Comparison of ENCODE assay signal across 1 cellular context in genomic region chr14:95889236-95889979, GRCh38.
TF ChIP-seq lines count a peak whose summit lies in the region.

No MANE protein-coding gene starts in this region.

TF ChIP-seq in GM12878, 131 proteins besides CTCF, POLR2A, EP300 and RAD21:
- TF ChIP-seq ZNF592 (IDR thresholded peaks at IDR 0.05) (no peak), ZNF622 (IDR thresholded peaks at IDR 0.05) (no peak), NRF1 (conservative IDR thresholded peaks at IDR 0.05; ENCODE audit: low read depth, low read length) (no peak), SREBF2 (IDR thresholded peaks at IDR 0.05; ENCODE audit: low read length) (no peak), IKZF1 (conservative IDR thresholded peaks at IDR 0.05) (no peak), ZNF687 (IDR thresholded peaks at IDR 0.05) (no peak), CBFB (IDR thresholded peaks at IDR 0.05; ENCODE audit: low read depth) (no peak), CHD4 (IDR thresholded peaks at IDR 0.05) (no peak), NR2C2 (IDR thresholded peaks at IDR 0.05; ENCODE audit: borderline replicate concordance, control insufficient read depth, insufficient read length, low read depth) (no peak), E4F1 (IDR thresholded peaks at IDR 0.05; ENCODE audit: borderline replicate concordance, partially characterized antibody) (no peak), TCF12 (IDR thresholded peaks at IDR 0.05; ENCODE audit: low read depth, low read length) (no peak), CEBPB (IDR thresholded peaks at IDR 0.05; ENCODE audit: borderline replicate concordance in 1 of 2, low read depth in 2 of 2, low read length in 2 of 2) (no peak), HSF1 (IDR thresholded peaks at IDR 0.05; ENCODE audit: low read depth, low read length) (no peak), NR2C1 (IDR thresholded peaks at IDR 0.05) (no peak)
